ENCODE assay signal across 15 cellular contexts in the genomic region with DNA sequence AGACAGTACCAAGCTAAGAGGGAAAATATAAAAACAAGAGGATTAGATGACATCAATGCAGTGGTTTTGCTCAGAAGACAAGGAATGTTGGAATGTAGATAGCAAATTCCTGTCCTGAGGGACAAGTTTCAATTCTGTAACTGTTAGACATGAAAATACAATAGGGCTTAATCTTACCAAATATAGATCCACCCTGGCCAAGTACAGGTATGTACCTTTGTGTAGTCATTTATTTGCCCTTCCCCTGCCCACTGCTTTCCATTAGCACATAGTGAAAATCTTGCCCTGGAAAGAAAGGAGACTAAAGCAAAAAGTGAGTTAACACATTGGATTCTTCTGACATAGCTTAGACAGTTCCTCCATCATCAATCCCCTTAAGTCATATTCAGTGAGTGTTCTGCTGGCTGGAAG.
A peak's percentile ranks its signal among the peaks of the same experiment; 100 is the strongest.
DNase-seq lines count a peak whose midpoint lies in the region; ATAC-seq, FAIRE-seq and TF ChIP-seq lines count a peak whose summit lies in the region.
"Had no signal": no experiment of that assay in that cellular context is flagged by ENCODE, and none has a peak within 500 bp of the region (broad histone marks: within the 10 kb centered on the region; RNA-seq: fewer than 3 reads in every experiment).

No MANE protein-coding gene starts in this region.

- H3K27me3 ChIP-seq in bronchial epithelial cell (ENCODE audit: control insufficient read depth, insufficient read depth, low read length) (no peaks in the 10 kb centered on the region), mesendoderm (ENCODE audit: insufficient read depth, low read length, poor library complexity) (no peaks in the 10 kb centered on the region)
- H3K27me3 ChIP-seq: neural progenitor cell had no signal

- no peak overlapping the region for H2BK5ac ChIP-seq in mesendoderm (ENCODE audit: low read length)

- H3K4me2 ChIP-seq in mesendoderm (ENCODE audit: low read length): no peak overlapping the region
- H3K4me2 ChIP-seq: neural progenitor cell had no signal

- no peaks in the 10 kb centered on the region for H3K36me3 Mint-ChIP-seq in endothelial cell (ENCODE audit: low read depth, unreplicated experiment)
- H3K36me3 Mint-ChIP-seq: activated naive CD4-positive, alpha-beta T cell treated with anti-CD3 and anti-CD28 coated beads, Interleukin-2, amount 10 ng/mL, durations not matched to agents 7 days and 5 days; neural progenitor cell had no signal

- intact Hi-C loops in Right ventricle myocardium inferior (cut with DNase I): no loop called here

- H3K18ac ChIP-seq in mesendoderm (ENCODE audit: low read length): no peak overlapping the region

- no peaks in the 10 kb centered on the region for H3K4me1 ChIP-seq in mesendoderm (ENCODE audit: control insufficient read depth, low read depth, low read length)
- H3K4me1 ChIP-seq: neural progenitor cell had no signal

- no peak overlapping the region for H3K4me3 Mint-ChIP-seq in endothelial cell (ENCODE audit: unreplicated experiment)
- H3K4me3 Mint-ChIP-seq: activated naive CD4-positive, alpha-beta T cell treated with anti-CD3 and anti-CD28 coated beads, Interleukin-2, amount 10 ng/mL, durations not matched to agents 7 days and 5 days; neural progenitor cell had no signal

- H4K8ac ChIP-seq in mesendoderm (ENCODE audit: low read depth, low read length): no peak overlapping the region

- H3K27ac Mint-ChIP-seq in endothelial cell (ENCODE audit: unreplicated experiment): no peak overlapping the region
- H3K27ac Mint-ChIP-seq: activated naive CD4-positive, alpha-beta T cell treated with anti-CD3 and anti-CD28 coated beads, Interleukin-2, amount 10 ng/mL, durations not matched to agents 7 days and 5 days; neural progenitor cell had no signal

- H3K4ac ChIP-seq in mesendoderm (ENCODE audit: low read depth, low read length): no peak overlapping the region

- H3K79me1 ChIP-seq in mesendoderm (ENCODE audit: low read length): no peaks in the 10 kb centered on the region

- H3K9ac ChIP-seq in mesendoderm (ENCODE audit: low read length): no peak overlapping the region
- H3K9ac ChIP-seq: neural progenitor cell had no signal

- peak overlapping the region; percentile 12 for H2BK15ac ChIP-seq in mesendoderm (replicated peaks; ENCODE audit: low read depth)

- no peaks in the 10 kb centered on the region for H3K36me3 ChIP-seq in bronchial epithelial cell (ENCODE audit: control insufficient read depth, insufficient read depth, low read length)
- H3K36me3 ChIP-seq in mesendoderm (ENCODE audit: control insufficient read depth, insufficient read depth, low read length): no peaks in the 10 kb centered on the region
- H3K36me3 ChIP-seq: neural progenitor cell had no signal

- ATAC-seq in Right ventricle myocardium inferior: no peak

- no peak overlapping the region for H3K23ac ChIP-seq in mesendoderm (ENCODE audit: low read length)

- no peaks in the 10 kb centered on the region for H3K79me2 ChIP-seq in mesendoderm (ENCODE audit: control insufficient read depth, insufficient read depth, low read length)

- TF ChIP-seq CTCF in AG09309 (IDR thresholded peaks at IDR 0.05; ENCODE audit: control insufficient read depth, insufficient read depth, low read depth, low read length, missing control alignments) (no peak), bronchial epithelial cell (IDR thresholded peaks at IDR 0.05; ENCODE audit: insufficient read depth, low read length, severe bottlenecking) (no peak), endothelial cell (IDR thresholded peaks at IDR 0.05; ENCODE audit: unreplicated experiment) (no peak)

- H3K27ac ChIP-seq in mesendoderm (ENCODE audit: low read depth, low read length): no peak overlapping the region
- H3K27ac ChIP-seq: neural progenitor cell had no signal

- FAIRE-seq in bronchial epithelial cell (lab: Jason Lieb, UNC): no peak
- FAIRE-seq: D721Med, endothelial cell of umbilical vein had no signal

- no peaks in the 10 kb centered on the region for H3K9me3 Mint-ChIP-seq in endothelial cell (ENCODE audit: unreplicated experiment)
- H3K9me3 Mint-ChIP-seq: activated naive CD4-positive, alpha-beta T cell treated with anti-CD3 and anti-CD28 coated beads, Interleukin-2, amount 10 ng/mL, durations not matched to agents 7 days and 5 days; neural progenitor cell had no signal

- H3K4me3 ChIP-seq in AG09309 (ENCODE audit: control insufficient read depth, low read depth, low read length): no peak overlapping the region
- H3K4me3 ChIP-seq in bronchial epithelial cell (ENCODE audit: low read depth, low read length): no peak overlapping the region
- H3K4me3 ChIP-seq in mesendoderm (ENCODE audit: low read length): no peak overlapping the region
- H3K4me3 ChIP-seq: neural progenitor cell had no signal

- no peak overlapping the region for H3K56ac ChIP-seq in mesendoderm (ENCODE audit: low read length)

- no peaks in the 10 kb centered on the region for H3K27me3 Mint-ChIP-seq in endothelial cell (ENCODE audit: unreplicated experiment)
- H3K27me3 Mint-ChIP-seq: activated naive CD4-positive, alpha-beta T cell treated with anti-CD3 and anti-CD28 coated beads, Interleukin-2, amount 10 ng/mL, durations not matched to agents 7 days and 5 days had no signal

- H4K5ac ChIP-seq in mesendoderm (ENCODE audit: low read length): no peak overlapping the region

- peak; percentile 59 for DNase-seq in AG09309 (ENCODE audit: low read depth)
- DNase-seq in NCI-H226: peak; percentile 20
- DNase-seq in bronchial epithelial cell (ENCODE audit: low read depth): peak; percentile 93
- no peak for DNase-seq in mesendoderm
- DNase-seq in activated CD4-positive, CD25-positive, alpha-beta regulatory T cell treated with anti-CD3 and anti-CD28 coated beads, Interleukin-2, amount 50 U/mL, for 72 hours: no peak
- DNase-seq in SK-N-DZ (ENCODE audit: low spot score): no peak
- no peak for DNase-seq in Right ventricle myocardium inferior (ENCODE audit: missing footprints)
- DNase-seq in endothelial cell (ENCODE audit: low spot score): no peak
- DNase-seq: activated naive CD4-positive, alpha-beta T cell treated with anti-CD3 and anti-CD28 coated beads, Interleukin-2, amount 10 ng/mL, durations not matched to agents 7 days and 5 days; hypothalamus; NCI-H1105 treated with DMSO at 0.1 percent for 48 hours; stimulated activated naive CD4-positive, alpha-beta T cell treated with Interleukin-2 at 50 U/mL for 16 hours had no signal

- H2AK5ac ChIP-seq in mesendoderm (ENCODE audit: low read length): no peak overlapping the region

- peaks cover 3% of the 10 kb centered on the region for H3K4me1 Mint-ChIP-seq in endothelial cell (ENCODE audit: unreplicated experiment)
- H3K4me1 Mint-ChIP-seq: activated naive CD4-positive, alpha-beta T cell treated with anti-CD3 and anti-CD28 coated beads, Interleukin-2, amount 10 ng/mL, durations not matched to agents 7 days and 5 days; neural progenitor cell had no signal

- H2BK120ac ChIP-seq in mesendoderm (ENCODE audit: low read depth, low read length): no peak overlapping the region

Comparison
In these comparisons a context has a peak if more than half of its experiments do, and no peak if none do; other contexts are left out.
1. DNase-seq: peak in AG09309 (single experiment), NCI-H226 (single experiment) and bronchial epithelial cell (single experiment); none in mesendoderm (single experiment), activated CD4-positive, CD25-positive, alpha-beta regulatory T cell treated with anti-CD3 and anti-CD28 coated beads, Interleukin-2, amount 50 U/mL, for 72 hours (single experiment), SK-N-DZ (single experiment), Right ventricle myocardium inferior (single experiment) and endothelial cell (single experiment).